7 cellular contexts compared by ENCODE assay signal in genomic region chr19:41327499-41328156, GRCh38. TPM values are rescaled to one million over a fixed set of nuclear protein-coding genes. Genes with fewer than 3 reads are reported as not detected.
DNase-seq lines count a peak whose midpoint lies in the region; ATAC-seq and TF ChIP-seq lines count a peak whose summit lies in the region.

No MANE protein-coding gene starts in this region.

- DNase-seq in RPMI7951 (ENCODE audit: low read depth) (peak; percentile 81), left ventricle myocardium inferior (peak; percentile 76), COLO829 (ENCODE audit: low spot score) (no peak)
- DNase-seq in activated gamma-delta T cell treated with anti-CD3 and anti-CD28 coated beads, Interleukin-2, amount 50 U/mL, for 16 hours (ENCODE audit: low read depth) = peak; percentile 86

- H3K9ac ChIP-seq in skeletal muscle satellite cell (ENCODE audit: low read depth, low read length) = peak overlapping the region; percentile 12

- peak overlapping the region; percentile 84 for H3K27ac ChIP-seq in left ventricle myocardium inferior (replicated peaks)

- intact Hi-C loops in left ventricle myocardium inferior (cut with micrococcal nuclease) = no loop called here

- TF ChIP-seq CTCF in left ventricle myocardium inferior (IDR thresholded peaks at IDR 0.05; ENCODE audit: borderline replicate concordance) = no peak

- H3K36me3 ChIP-seq in left ventricle myocardium inferior (peaks cover 29% of the 10 kb centered on the region), skeletal muscle satellite cell (ENCODE audit: insufficient read depth, low read length) (peaks cover 39% of the 10 kb centered on the region)

- H3K27me3 ChIP-seq in left ventricle myocardium inferior (ENCODE audit: low read depth) = no peaks in the 10 kb centered on the region
- H3K27me3 ChIP-seq in skeletal muscle satellite cell (ENCODE audit: control insufficient read depth, insufficient read depth, low read length) = no peaks in the 10 kb centered on the region

- H3K4me1 ChIP-seq in left ventricle myocardium inferior (peaks cover 70% of the 10 kb centered on the region), skeletal muscle satellite cell (ENCODE audit: control insufficient read depth, insufficient read depth, low read length) (peaks cover 62% of the 10 kb centered on the region)

- H3K9me3 ChIP-seq in left ventricle myocardium inferior (replicated peaks) (no peaks in the 10 kb centered on the region), skeletal muscle satellite cell (replicated peaks; ENCODE audit: low read length) (no peaks in the 10 kb centered on the region)

- peak overlapping the region; percentile 76 for H3K4me2 ChIP-seq in skeletal muscle satellite cell (ENCODE audit: low read length)

- ATAC-seq in GM18867 (IDR thresholded peaks at IDR 0.05; ENCODE audit: unreplicated experiment) (peak; percentile 69), HG02885 (IDR thresholded peaks at IDR 0.05; ENCODE audit: poor library complexity, unreplicated experiment) (peak; percentile 66)

- H3K4me3 ChIP-seq in left ventricle myocardium inferior = peak overlapping the region; percentile 49
- peak overlapping the region; percentile 12 for H3K4me3 ChIP-seq in skeletal muscle satellite cell (ENCODE audit: low read length)

RNA-seq across cellular contexts. Expression of gene CCDC97, which starts 17.7 kb away (rescaled TPM):
- total RNA-seq in RPMI7951 (2014; rRNA removed; shearing (Covaris generic)) = 8.2 and 9.3 TPM in 2 replicates
- 15.5 TPM for total RNA-seq in left ventricle myocardium inferior
- 5.8 and 6.6 TPM in 2 replicates for total RNA-seq in skeletal muscle satellite cell (2012; rRNA removed)

RNA-seq across cellular contexts. Expression of gene TGFB1, which starts 26.1 kb away (rescaled TPM):
- 15.2 and 18.1 TPM in 2 replicates for total RNA-seq in RPMI7951 (2014; rRNA removed; shearing (Covaris generic))
- total RNA-seq in left ventricle myocardium inferior = 14.9 TPM
- 14.4 and 18.8 TPM in 2 replicates for total RNA-seq in skeletal muscle satellite cell (2012; rRNA removed)

RNA-seq across cellular contexts. Expression of gene B9D2, which starts 36.3 kb away (rescaled TPM):
- total RNA-seq in RPMI7951 (2014; rRNA removed; shearing (Covaris generic)) = 10.9 and 12.9 TPM in 2 replicates
- total RNA-seq in left ventricle myocardium inferior = 2.5 TPM
- 3.7 and 5.3 TPM in 2 replicates for total RNA-seq in skeletal muscle satellite cell (2012; rRNA removed)

RNA-seq across cellular contexts. Expression of gene TMEM91, which starts 48.7 kb away (rescaled TPM):
- total RNA-seq in RPMI7951 (2014; rRNA removed; shearing (Covaris generic)) = 2.4 and 4.8 TPM in 2 replicates
- total RNA-seq in left ventricle myocardium inferior = 2.8 TPM
- total RNA-seq in skeletal muscle satellite cell (2012; rRNA removed) = 3.8 and 5.7 TPM in 2 replicates
